10 cellular contexts compared by ENCODE assay signal in the genomic region with DNA sequence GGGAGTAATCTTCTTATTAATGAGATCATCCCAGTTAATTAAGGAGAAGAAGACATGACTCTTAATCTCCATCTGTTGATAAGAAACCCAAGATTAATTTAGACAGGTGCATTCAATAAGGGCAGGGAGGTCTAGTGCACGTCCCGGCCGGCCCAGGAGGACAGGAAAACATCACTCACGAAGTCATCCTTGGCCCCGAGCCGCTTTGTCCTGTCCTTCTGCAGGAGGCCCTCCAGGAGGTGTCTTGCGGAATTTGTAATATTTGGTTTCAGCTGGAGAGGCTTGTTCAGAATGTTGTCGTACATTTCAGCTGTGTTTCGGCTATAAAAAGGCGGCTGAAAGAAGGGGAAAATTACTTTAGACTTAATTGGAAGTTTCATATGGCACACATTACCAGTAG.
DNase-seq lines count a peak whose midpoint lies in the region; ATAC-seq, FAIRE-seq and TF ChIP-seq lines count a peak whose summit lies in the region.
"Had no signal": no experiment of that assay in that cellular context is flagged by ENCODE, and none has a peak within 500 bp of the region (broad histone marks: within the 10 kb centered on the region; RNA-seq: fewer than 3 reads in every experiment).

No MANE protein-coding gene starts in this region.

- no peaks in the 10 kb centered on the region for H3K9me3 Mint-ChIP-seq in activated naive CD4-positive, alpha-beta T cell treated with anti-CD3 and anti-CD28 coated beads, Interleukin-2, amount 50 U/mL, for 24 hours
- peaks cover 10% of the 10 kb centered on the region for H3K9me3 Mint-ChIP-seq in glutamatergic neuron (ENCODE audit: unreplicated experiment)

- H3K9me3 ChIP-seq in liver (ENCODE audit: control insufficient read depth in 4 of 4, low read length in 3 of 4) (no peaks in the 10 kb centered on the region), transverse colon (no peaks in the 10 kb centered on the region)

- 78% methylated on average over 10 of the region's 10 CpGs for WGBS in liver
- 68 to 83% methylated on average over 7 to 10 of the region's 10 CpGs for WGBS in transverse colon (ENCODE audit: low coverage in 1 of 2), 2 donors

- H3K4me3 Mint-ChIP-seq in activated naive CD4-positive, alpha-beta T cell treated with anti-CD3 and anti-CD28 coated beads, Interleukin-2, amount 50 U/mL, for 24 hours: peak overlapping the region; percentile 96
- H3K4me3 Mint-ChIP-seq in glutamatergic neuron (ENCODE audit: unreplicated experiment): no peak overlapping the region

- H3K9ac ChIP-seq in liver (ENCODE audit: low read depth in 1 of 2, low read length in 2 of 2): no peak overlapping the region

- H3K27me3 ChIP-seq in liver (ENCODE audit: control insufficient read depth in 4 of 4, insufficient read depth in 4 of 4, low read length in 3 of 4) (no peaks in the 10 kb centered on the region), transverse colon (no peaks in the 10 kb centered on the region)

- no peaks in the 10 kb centered on the region for H3K27me3 Mint-ChIP-seq in activated naive CD4-positive, alpha-beta T cell treated with anti-CD3 and anti-CD28 coated beads, Interleukin-2, amount 50 U/mL, for 24 hours
- peaks cover 3% of the 10 kb centered on the region for H3K27me3 Mint-ChIP-seq in glutamatergic neuron (ENCODE audit: unreplicated experiment)

- peaks cover 29% of the 10 kb centered on the region for H3K36me3 Mint-ChIP-seq in activated naive CD4-positive, alpha-beta T cell treated with anti-CD3 and anti-CD28 coated beads, Interleukin-2, amount 50 U/mL, for 24 hours
- H3K36me3 Mint-ChIP-seq in glutamatergic neuron (ENCODE audit: unreplicated experiment): no peaks in the 10 kb centered on the region

- H3K27ac ChIP-seq in liver (ENCODE audit: low read depth in 1 of 2, low read length in 2 of 2) (peak overlapping the region; percentile 3 to 17), transverse colon (peak overlapping the region in 3 of 4 donors; percentile 5 to 94 (median 41))

- H3K27ac Mint-ChIP-seq in activated naive CD4-positive, alpha-beta T cell treated with anti-CD3 and anti-CD28 coated beads, Interleukin-2, amount 50 U/mL, for 24 hours: no peak overlapping the region
- no peak overlapping the region for H3K27ac Mint-ChIP-seq in glutamatergic neuron (ENCODE audit: unreplicated experiment)

- peaks cover 0 to 25% (median 15%) of the 10 kb centered on the region in 4 donors for H3K4me1 ChIP-seq in liver (ENCODE audit: control insufficient read depth in 4 of 4, insufficient read depth in 4 of 4, low read length in 3 of 4)
- peaks cover 0 to 19% (median 3%) of the 10 kb centered on the region in 4 donors for H3K4me1 ChIP-seq in transverse colon

- no peak for DNase-seq in activated naive CD4-positive, alpha-beta T cell (lab: John Stamatoyannopoulos, UW)
- DNase-seq in astrocyte of the spinal cord (ENCODE audit: low read depth, low spot score) (peak; percentile 44), transverse colon (no peak), glutamatergic neuron (no peak), urothelium cell line (ENCODE audit: low spot score) (no peak)
- DNase-seq: activated CD8-positive, alpha-beta memory T cell treated with anti-CD3 and anti-CD28 coated beads, Interleukin-2, amount 50 U/mL, for 4 hours; C1 segment of cervical spinal cord had no signal

- ATAC-seq in GM18505 (IDR thresholded peaks at IDR 0.05; ENCODE audit: unreplicated experiment): no peak

- no peak for TF ChIP-seq POLR2A in transverse colon (IDR thresholded peaks at IDR 0.05)
- TF ChIP-seq POLR2A in GM18505 (IDR thresholded peaks at IDR 0.05; ENCODE audit: borderline replicate concordance, extremely low read depth, insufficient read depth, insufficient read length): no peak

- FAIRE-seq in urothelium cell line (lab: Jason Lieb, UNC): no peak

- H3K4me3 ChIP-seq in astrocyte of the spinal cord (ENCODE audit: low read depth, low read length) (peak overlapping the region; percentile 93), liver (ENCODE audit: low read depth in 1 of 3, low read length in 3 of 3) (peak overlapping the region in 2 of 3 donors; percentile 10 to 89), transverse colon (peak overlapping the region in 2 of 4 donors; percentile 72 to 90)

- peaks cover 52% of the 10 kb centered on the region for H3K4me1 Mint-ChIP-seq in activated naive CD4-positive, alpha-beta T cell treated with anti-CD3 and anti-CD28 coated beads, Interleukin-2, amount 50 U/mL, for 24 hours
- H3K4me1 Mint-ChIP-seq in glutamatergic neuron (ENCODE audit: low read depth, unreplicated experiment): peaks cover 5% of the 10 kb centered on the region

- TF ChIP-seq RAD21 in liver (IDR thresholded peaks at IDR 0.05): no peak

- in situ Hi-C loops in astrocyte of the spinal cord (cut with HindIII; ENCODE audit: low sequenced_read_pairs) (no loop called here), transverse colon (cut with MboI; ENCODE audit: low pct_ligation_motif_present in 1 of 4, low pct_unique_long_range_greater_than_20kb in 1 of 4, low sequenced_read_pairs in 3 of 4) (loop anchor here (5.0 to 25.0 kb wide), 8 partner anchors 466 to 766 kb away; no protein-coding TSS in a partner anchor)

- TF ChIP-seq CTCF in astrocyte of the spinal cord (IDR thresholded peaks at IDR 0.05; ENCODE audit: low read depth, low read length): peak; percentile 16
- no peak for TF ChIP-seq CTCF in liver (IDR thresholded peaks at IDR 0.05; ENCODE audit: low read depth, low read length, missing input control)
- TF ChIP-seq CTCF in transverse colon (IDR thresholded peaks at IDR 0.05): no peak
- no peak for TF ChIP-seq CTCF in glutamatergic neuron (IDR thresholded peaks at IDR 0.05; ENCODE audit: partially characterized antibody, unreplicated experiment)

- intact Hi-C loops in transverse colon (cut with DNase I; ENCODE audit: low total_unique reads): loop anchor here (5.0 to 10.0 kb wide), 2 partner anchors 464 to 711 kb away; no protein-coding TSS in a partner anchor

- H3K36me3 ChIP-seq in liver (ENCODE audit: control insufficient read depth in 4 of 4, insufficient read depth in 3 of 4, low read depth in 1 of 4, low read length in 3 of 4): peaks cover 9 to 39% (median 34%) of the 10 kb centered on the region in 4 donors
- H3K36me3 ChIP-seq in transverse colon: peaks cover 0 to 39% (median 13%) of the 10 kb centered on the region in 4 donors

- TF ChIP-seq EP300 in transverse colon (IDR thresholded peaks at IDR 0.05; ENCODE audit: low read depth): no peak

TF ChIP-seq in liver, 16 proteins besides CTCF, POLR2A, EP300 and RAD21:
- TF ChIP-seq HNF4G (IDR thresholded peaks at IDR 0.05) (no peak), HNF4A (conservative IDR thresholded peaks at IDR 0.05) (no peak), TAF1 (conservative IDR thresholded peaks at IDR 0.05) (no peak)
